8 cellular contexts compared by ENCODE assay signal in genomic region chr11:83158474-83158786, GRCh38. TPM values are rescaled to one million over a fixed set of nuclear protein-coding genes. Genes with fewer than 3 reads are reported as not detected.
DNase-seq lines count a peak whose midpoint lies in the region; TF ChIP-seq lines count a peak whose summit lies in the region.

No MANE protein-coding gene starts in this region.

- no peaks in the 10 kb centered on the region for H3K27me3 ChIP-seq in breast epithelium

- peaks cover 4 to 13% of the 10 kb centered on the region in 2 donors for H3K4me1 ChIP-seq in breast epithelium
- H3K4me1 ChIP-seq in mesodermal cell (ENCODE audit: control insufficient read depth, insufficient read depth, low read length, poor library complexity, severe bottlenecking), result no peaks in the 10 kb centered on the region
- H3K4me1 ChIP-seq in urinary bladder (ENCODE audit: insufficient read depth), result no peaks in the 10 kb centered on the region

- no CpG with 5 or more reads among the region's 4 CpGs for WGBS in mesodermal cell (ENCODE audit: insufficient coverage in 2 of 2), 2 experiments
- WGBS in urinary bladder, result under 1% methylated on average over 4 of the region's 4 CpGs

- no peaks in the 10 kb centered on the region for H3K9me3 Mint-ChIP-seq in activated naive CD4-positive, alpha-beta T cell treated with anti-CD3 and anti-CD28 coated beads, Interleukin-2, amount 50 U/mL, for 24 hours

- peak overlapping the region; percentile 99 for H3K4me3 Mint-ChIP-seq in activated naive CD4-positive, alpha-beta T cell treated with anti-CD3 and anti-CD28 coated beads, Interleukin-2, amount 50 U/mL, for 24 hours

- peaks cover 46% of the 10 kb centered on the region for H3K4me1 Mint-ChIP-seq in activated naive CD4-positive, alpha-beta T cell treated with anti-CD3 and anti-CD28 coated beads, Interleukin-2, amount 50 U/mL, for 24 hours

- no peak for TF ChIP-seq POLR2A in breast epithelium (IDR thresholded peaks at IDR 0.05)

- H3K27ac ChIP-seq in breast epithelium (peak overlapping the region; percentile 93 to 100), mesodermal cell (ENCODE audit: low read depth, low read length, severe bottlenecking) (no peak overlapping the region), urinary bladder (ENCODE audit: low read depth) (peak overlapping the region; percentile 100)

- peak overlapping the region; percentile 69 to 99 (median 98) for H3K4me3 ChIP-seq in breast epithelium
- peak overlapping the region; percentile 100 for H3K4me3 ChIP-seq in mesodermal cell (ENCODE audit: extremely low read depth, insufficient read depth, low read length, poor library complexity, severe bottlenecking)
- peak overlapping the region; percentile 93 for H3K4me3 ChIP-seq in urinary bladder (ENCODE audit: low read depth, low read length)

- peak overlapping the region; percentile 98 for H3K27ac Mint-ChIP-seq in activated naive CD4-positive, alpha-beta T cell treated with anti-CD3 and anti-CD28 coated beads, Interleukin-2, amount 50 U/mL, for 24 hours

- no peak for DNase-seq in activated naive CD4-positive, alpha-beta T cell treated with Interleukin-2 at 50 U/mL for 16 hours
- DNase-seq in breast epithelium (ENCODE audit: low spot score in 2 of 2), result no peak
- no peak for DNase-seq in NCI-H2107 (lab: John Stamatoyannopoulos, UW)
- DNase-seq in CD1c-positive myeloid dendritic cell (ENCODE audit: extremely low spot score), result no peak
- no peak for DNase-seq in NCI-H524 treated with DMSO at 0.1 percent for 48 hours (lab: John Stamatoyannopoulos, UW)

- intact Hi-C loops in breast epithelium (cut with DNase I; ENCODE audit: low total_unique reads), result no loop called here

- no peak for TF ChIP-seq CTCF in breast epithelium (IDR thresholded peaks at IDR 0.05)

- H3K36me3 Mint-ChIP-seq in activated naive CD4-positive, alpha-beta T cell treated with anti-CD3 and anti-CD28 coated beads, Interleukin-2, amount 50 U/mL, for 24 hours, result peaks cover 25% of the 10 kb centered on the region

- no peaks in the 10 kb centered on the region for H3K9me3 ChIP-seq in breast epithelium
- no peaks in the 10 kb centered on the region for H3K9me3 ChIP-seq in mesodermal cell (ENCODE audit: control insufficient read depth, low read length)

- no peaks in the 10 kb centered on the region for H3K27me3 Mint-ChIP-seq in activated naive CD4-positive, alpha-beta T cell treated with anti-CD3 and anti-CD28 coated beads, Interleukin-2, amount 50 U/mL, for 24 hours

- H3K36me3 ChIP-seq in breast epithelium (no peaks in the 10 kb centered on the region), mesodermal cell (ENCODE audit: control insufficient read depth, insufficient read depth, low read length) (peaks cover 37% of the 10 kb centered on the region), urinary bladder (ENCODE audit: insufficient read depth) (no peaks in the 10 kb centered on the region)

RNA-seq across cellular contexts. Expression of gene PCF11, which starts 1.5 kb away (rescaled TPM):
- total RNA-seq in breast epithelium (100 to 1,000 TPM in 2 of 3 donors, 10 to 100 TPM in 1; 78.7 to 133 (median 130) TPM), urinary bladder (75.2 TPM)
- 36.6 TPM for polyA plus RNA-seq in mesodermal cell (2013, experiment 1 of 2)
- 39.0 TPM for polyA plus RNA-seq in mesodermal cell (2013, experiment 2 of 2)
- 38.1 TPM for polyA plus RNA-seq in urinary bladder

RNA-seq across cellular contexts. Expression of gene ANKRD42, which starts 35.1 kb away (rescaled TPM):
- total RNA-seq in breast epithelium (10 to 100 TPM; 17.0 to 22.7 (median 17.4) TPM), urinary bladder (6.4 TPM)
- polyA plus RNA-seq in mesodermal cell (2013, experiment 1 of 2), result 5.9 TPM
- polyA plus RNA-seq in mesodermal cell (2013, experiment 2 of 2), result 7.0 TPM
- polyA plus RNA-seq in urinary bladder, result 9.6 TPM
